Comparison of ENCODE assay signal across 25 cellular contexts in genomic region chr4:186666252-186666651, GRCh38. TPM values are rescaled to one million over a fixed set of nuclear protein-coding genes. Genes with fewer than 3 reads are reported as not detected.
DNase-seq lines count a peak whose midpoint lies in the region; ATAC-seq and TF ChIP-seq lines count a peak whose summit lies in the region.
"Had no signal": no experiment of that assay in that cellular context is flagged by ENCODE, and none has a peak within 500 bp of the region (broad histone marks: within the 10 kb centered on the region; RNA-seq: fewer than 3 reads in every experiment).

No MANE protein-coding gene starts in this region.

- no peaks in the 10 kb centered on the region for H3K27me3 ChIP-seq in SJCRH30
- H3K27me3 ChIP-seq in muscle layer of duodenum (ENCODE audit: low read depth, low read length), result no peaks in the 10 kb centered on the region
- H3K27me3 ChIP-seq: BLaER1 treated with 17β-estradiol and CSF1 and Interleukin-3, amounts not matched to agents 10 nM and 100 nM; SJSA1; uterus had no signal

- no peaks in the 10 kb centered on the region for H3K4me1 Mint-ChIP-seq in stimulated activated naive B cell treated with anti-CD40 and anti-IgM and Interleukin-4, amounts not matched to agents 10 μg/mL and 1 μg/mL and 100 μg/mL, for 72 hours
- H3K4me1 Mint-ChIP-seq: activated B cell treated with CpG ODN at 0.5 μM for 24 hours; activated naive CD4-positive, alpha-beta T cell treated with anti-CD3 and anti-CD28 coated beads, Interleukin-2, amount 10 ng/mL, durations not matched to agents 7 days and 5 days; naive B cell; T-helper 17 cell had no signal

- H3K4me1 ChIP-seq in SJCRH30 (peaks cover 15% of the 10 kb centered on the region), muscle layer of duodenum (ENCODE audit: control insufficient read depth in 1 of 2, insufficient read depth in 2 of 2, low read length in 2 of 2) (peaks cover 0 to 9% of the 10 kb centered on the region in 2 donors)
- H3K4me1 ChIP-seq: BLaER1 treated with 17β-estradiol and CSF1 and Interleukin-3, amounts not matched to agents 10 nM and 100 nM; uterus had no signal

- H3K36me3 ChIP-seq in SJCRH30, result peaks cover 9% of the 10 kb centered on the region
- H3K36me3 ChIP-seq in muscle layer of duodenum (ENCODE audit: control insufficient read depth in 1 of 2, insufficient read depth in 2 of 2, low read length in 2 of 2), result peaks cover 4 to 6% of the 10 kb centered on the region in 2 donors
- H3K36me3 ChIP-seq: uterus had no signal

- H3K27ac ChIP-seq in 22Rv1 (peak overlapping the region; percentile 73), SJCRH30 (peak overlapping the region; percentile 59), muscle layer of duodenum (ENCODE audit: low read length) (peak overlapping the region; percentile 41)
- H3K27ac ChIP-seq: BLaER1 treated with 17β-estradiol and CSF1 and Interleukin-3, amounts not matched to agents 10 nM and 100 nM; PC-9; SJSA1; uterus had no signal

- DNase-seq in SJCRH30 (no peak), fibroblast of villous mesenchyme (ENCODE audit: low read depth) (peak; percentile 71), cardiac septum (ENCODE audit: low spot score) (no peak), SKM-1 (lab: John Stamatoyannopoulos, UW; ENCODE audit: unreplicated experiment) (no peak)
- no peak for DNase-seq in stimulated activated naive CD4-positive, alpha-beta T cell treated with Interleukin-2 at 50 U/mL for 16 hours (lab: John Stamatoyannopoulos, UW)
- DNase-seq in stimulated activated naive B cell treated with anti-CD40 and anti-IgM and Interleukin-4, amounts not matched to agents 10 μg/mL and 1 μg/mL and 100 μg/mL, for 72 hours, result no peak
- DNase-seq: activated B cell treated with CpG ODN at 0.5 μM for 24 hours; activated CD8-positive, alpha-beta T cell treated with anti-CD3 and anti-CD28 coated beads for 36 hours; activated naive CD4-positive, alpha-beta T cell treated with anti-CD3 and anti-CD28 coated beads, Interleukin-2, amount 10 ng/mL, durations not matched to agents 7 days and 5 days; activated T-cell treated with anti-CD3 and anti-CD28 coated beads, Interleukin-2, amount 50 U/mL, for 24 hours; cortex of kidney; H9; MM.1S; naive B cell; NCI-H1694; NCI-H82; PC-9; substantia nigra; T-helper 17 cell; uterus had no signal

- H3K9me3 ChIP-seq in SJCRH30 (replicated peaks), result no peaks in the 10 kb centered on the region
- H3K9me3 ChIP-seq in muscle layer of duodenum (ENCODE audit: control insufficient read depth in 1 of 2, low read length in 2 of 2), result no peaks in the 10 kb centered on the region
- H3K9me3 ChIP-seq: SJSA1, uterus had no signal

- H3K4me3 ChIP-seq in SJCRH30 (no peak overlapping the region), fibroblast of villous mesenchyme (ENCODE audit: low read depth, low read length) (no peak overlapping the region), muscle layer of duodenum (ENCODE audit: low read depth in 1 of 2, low read length in 2 of 2) (no peak overlapping the region)
- H3K4me3 ChIP-seq: BLaER1 treated with 17β-estradiol and CSF1 and Interleukin-3, amounts not matched to agents 10 nM and 100 nM; lung; PC-9; SJSA1; uterus had no signal

- H3K27ac Mint-ChIP-seq in stimulated activated naive B cell treated with anti-CD40 and anti-IgM and Interleukin-4, amounts not matched to agents 10 μg/mL and 1 μg/mL and 100 μg/mL, for 72 hours, result no peak overlapping the region
- H3K27ac Mint-ChIP-seq: activated B cell treated with CpG ODN at 0.5 μM for 24 hours; activated CD8-positive, alpha-beta T cell treated with anti-CD3 and anti-CD28 coated beads for 36 hours; activated naive CD4-positive, alpha-beta T cell treated with anti-CD3 and anti-CD28 coated beads, Interleukin-2, amount 10 ng/mL, durations not matched to agents 7 days and 5 days; activated T-cell treated with anti-CD3 and anti-CD28 coated beads, Interleukin-2, amount 50 U/mL, for 24 hours; H9; naive B cell; T-helper 17 cell had no signal

- no peak for TF ChIP-seq CTCF in 22Rv1 (IDR thresholded peaks at IDR 0.05)
- no peak for TF ChIP-seq CTCF in fibroblast of villous mesenchyme (IDR thresholded peaks at IDR 0.05; ENCODE audit: insufficient read depth, low read depth, low read length)

- H3K4me3 Mint-ChIP-seq in stimulated activated naive B cell treated with anti-CD40 and anti-IgM and Interleukin-4, amounts not matched to agents 10 μg/mL and 1 μg/mL and 100 μg/mL, for 72 hours, result no peak overlapping the region
- H3K4me3 Mint-ChIP-seq: activated B cell treated with CpG ODN at 0.5 μM for 24 hours; activated CD8-positive, alpha-beta T cell treated with anti-CD3 and anti-CD28 coated beads for 36 hours; activated naive CD4-positive, alpha-beta T cell treated with anti-CD3 and anti-CD28 coated beads, Interleukin-2, amount 10 ng/mL, durations not matched to agents 7 days and 5 days; activated T-cell treated with anti-CD3 and anti-CD28 coated beads, Interleukin-2, amount 50 U/mL, for 24 hours; H9; naive B cell; T-helper 17 cell had no signal

- H3K36me3 Mint-ChIP-seq in stimulated activated naive B cell treated with anti-CD40 and anti-IgM and Interleukin-4, amounts not matched to agents 10 μg/mL and 1 μg/mL and 100 μg/mL, for 72 hours, result no peaks in the 10 kb centered on the region
- H3K36me3 Mint-ChIP-seq: activated naive CD4-positive, alpha-beta T cell treated with anti-CD3 and anti-CD28 coated beads, Interleukin-2, amount 10 ng/mL, durations not matched to agents 7 days and 5 days; naive B cell had no signal

- intact Hi-C loops in cardiac septum (cut with DNase I), result no loop called here

- peaks cover 0 to 3% of the 10 kb centered on the region in 2 donors for H3K9me3 Mint-ChIP-seq in stimulated activated naive B cell treated with anti-CD40 and anti-IgM and Interleukin-4, amounts not matched to agents 10 μg/mL and 1 μg/mL and 100 μg/mL, for 72 hours
- H3K9me3 Mint-ChIP-seq: activated B cell treated with CpG ODN at 0.5 μM for 24 hours; activated CD8-positive, alpha-beta T cell treated with anti-CD3 and anti-CD28 coated beads for 36 hours; activated naive CD4-positive, alpha-beta T cell treated with anti-CD3 and anti-CD28 coated beads, Interleukin-2, amount 10 ng/mL, durations not matched to agents 7 days and 5 days; activated T-cell treated with anti-CD3 and anti-CD28 coated beads, Interleukin-2, amount 50 U/mL, for 24 hours; H9 had no signal

- H3K27me3 Mint-ChIP-seq in stimulated activated naive B cell treated with anti-CD40 and anti-IgM and Interleukin-4, amounts not matched to agents 10 μg/mL and 1 μg/mL and 100 μg/mL, for 72 hours, result peaks cover 0 to 5% of the 10 kb centered on the region in 2 donors
- H3K27me3 Mint-ChIP-seq: activated B cell treated with CpG ODN at 0.5 μM for 24 hours; activated CD8-positive, alpha-beta T cell treated with anti-CD3 and anti-CD28 coated beads for 36 hours; activated naive CD4-positive, alpha-beta T cell treated with anti-CD3 and anti-CD28 coated beads, Interleukin-2, amount 10 ng/mL, durations not matched to agents 7 days and 5 days had no signal

- no peak for ATAC-seq in stimulated activated naive B cell treated with anti-CD40 and anti-IgM and Interleukin-4, amounts not matched to agents 10 μg/mL and 1 μg/mL and 100 μg/mL, for 72 hours (replicated peaks)
- ATAC-seq: activated CD8-positive, alpha-beta T cell treated with anti-CD3 and anti-CD28 coated beads for 36 hours; T-helper 17 cell had no signal

RNA-seq across cellular contexts. Expression of gene FAT1, which starts 57.4 kb away (rescaled TPM):
- total RNA-seq in SJCRH30 (2014; rRNA removed; shearing (Covaris generic)), result 152 and 154 TPM in 2 replicates
- 306 and 454 TPM in 2 replicates for total RNA-seq in fibroblast of villous mesenchyme
- total RNA-seq in cardiac septum, result 90.7 TPM
- total RNA-seq: activated B cell treated with CpG ODN at 0.5 μM for 24 hours; activated CD8-positive, alpha-beta T cell treated with anti-CD3 and anti-CD28 coated beads for 36 hours; T-helper 17 cell had no signal
